ENCODE assay signal across 16 cellular contexts in genomic region chr12:130218682-130219081, GRCh38. TPM values are rescaled to one million over a fixed set of nuclear protein-coding genes. Genes with fewer than 3 reads are reported as not detected.
DNase-seq lines count a peak whose midpoint lies in the region; ATAC-seq and TF ChIP-seq lines count a peak whose summit lies in the region.
"Had no signal": no experiment of that assay in that cellular context is flagged by ENCODE, and none has a peak within 500 bp of the region (broad histone marks: within the 10 kb centered on the region; RNA-seq: fewer than 3 reads in every experiment).

No MANE protein-coding gene starts in this region.

- DNase-seq in cerebellar cortex (ENCODE audit: low spot score) (peak; percentile 47), ecto neural progenitor cell (ENCODE audit: low spot score) (peak; percentile 37), endothelial cell (ENCODE audit: low spot score) (no peak), NCI-H2227 treated with DMSO at 0.1 percent for 48 hours (lab: John Stamatoyannopoulos, UW) (no peak)
- DNase-seq: Calu3; CD4-positive, alpha-beta memory T cell; COR-L47; DMS53; DMS79 treated with DMSO at 0.1 percent for 48 hours; GOT3; H7; HCEC 1CT had no signal

- peaks cover 71% of the 10 kb centered on the region for H3K9me3 Mint-ChIP-seq in endothelial cell (ENCODE audit: unreplicated experiment)

- H3K27me3 Mint-ChIP-seq in endothelial cell (ENCODE audit: unreplicated experiment), result peaks cover 15% of the 10 kb centered on the region

- H3K4me1 Mint-ChIP-seq in endothelial cell (ENCODE audit: unreplicated experiment), result no peaks in the 10 kb centered on the region

- peaks cover 44% of the 10 kb centered on the region for H3K36me3 Mint-ChIP-seq in endothelial cell (ENCODE audit: low read depth, unreplicated experiment)
- H3K36me3 Mint-ChIP-seq: CD4-positive, alpha-beta memory T cell had no signal

- H3K4me3 Mint-ChIP-seq in endothelial cell (ENCODE audit: unreplicated experiment), result peak overlapping the region; percentile 51
- H3K4me3 Mint-ChIP-seq: CD4-positive, alpha-beta memory T cell had no signal

- H3K27ac Mint-ChIP-seq in endothelial cell (ENCODE audit: unreplicated experiment), result peak overlapping the region; percentile 55
- H3K27ac Mint-ChIP-seq: CD4-positive, alpha-beta memory T cell had no signal

- ATAC-seq in GM21723 (IDR thresholded peaks at IDR 0.05; ENCODE audit: unreplicated experiment) (no peak), GM21825 (IDR thresholded peaks at IDR 0.05; ENCODE audit: unreplicated experiment) (no peak)

- TF ChIP-seq CTCF in endothelial cell (IDR thresholded peaks at IDR 0.05; ENCODE audit: unreplicated experiment), result no peak

RNA-seq across cellular contexts. Expression of gene FZD10, which starts 56.4 kb away (rescaled TPM):
- total RNA-seq in endothelial cell (ENCODE audit: unreplicated experiment), result not detected
- total RNA-seq: A172; A673; Calu3; CD4-positive, alpha-beta memory T cell had no signal

Comparison
In these comparisons a context has a peak if more than half of its experiments do, and no peak if none do; other contexts are left out.
1. DNase-seq: peak in cerebellar cortex (single experiment) and ecto neural progenitor cell (single experiment); none in endothelial cell (single experiment) and NCI-H2227 treated with DMSO at 0.1 percent for 48 hours (single experiment).